In genomic region chr1:64251971-64252370, GRCh38 we compare ENCODE assay signal across 22 cellular contexts. TPM values are rescaled to one million over a fixed set of nuclear protein-coding genes. Genes with fewer than 3 reads are reported as not detected.
DNase-seq lines count a peak whose midpoint lies in the region; ATAC-seq and TF ChIP-seq lines count a peak whose summit lies in the region.
"Had no signal": no experiment of that assay in that cellular context is flagged by ENCODE, and none has a peak within 500 bp of the region (broad histone marks: within the 10 kb centered on the region; RNA-seq: fewer than 3 reads in every experiment).

No MANE protein-coding gene starts in this region.

- H2BK120ac ChIP-seq in H9 (ENCODE audit: low read depth, low read length, poor library complexity, severe bottlenecking): no peak overlapping the region

- no peak for DNase-seq in BE2C
- peak; percentile 63 for DNase-seq in H9
- peak; percentile 32 for DNase-seq in astrocyte of the hippocampus (ENCODE audit: low read depth, low spot score)
- peak; percentile 50 for DNase-seq in iPS-NIHi11 (ENCODE audit: low spot score)
- no peak for DNase-seq in OCI-LY7 (ENCODE audit: low spot score)
- DNase-seq in erythroblast (lab: John Stamatoyannopoulos, UW): no peak
- DNase-seq in NCI-H2081 (lab: John Stamatoyannopoulos, UW): no peak
- DNase-seq: activated CD4-positive, CD25-positive, alpha-beta regulatory T cell treated with anti-CD3 and anti-CD28 coated beads, Interleukin-2, amount 50 U/mL, for 72 hours; GDM1; Kasumi-1; naive B cell; NCI-H1417 treated with DMSO at 0.1 percent for 48 hours; NCI-H226; SHP77 treated with DMSO at 0.1 percent for 48 hours; stimulated activated CD4-positive, alpha-beta T cell treated with anti-CD3 and anti-CD28 coated beads, Interleukin-4, amount 100 ng/mL, for 24 hours; T-helper 2 cell had no signal

- H2BK5ac ChIP-seq in H9 (ENCODE audit: insufficient read length, low read length): no peak overlapping the region

- no peak overlapping the region for H3K4ac ChIP-seq in H9 (ENCODE audit: low read depth, low read length)

- H3K27me3 Mint-ChIP-seq in H9 (ENCODE audit: low read depth): peaks cover 4% of the 10 kb centered on the region

- no peaks in the 10 kb centered on the region for H3K79me1 ChIP-seq in H9 (ENCODE audit: insufficient read depth, low read depth, low read length, poor library complexity, severe bottlenecking)

- no peaks in the 10 kb centered on the region for H3K9me2 ChIP-seq in OCI-LY7 (ENCODE audit: insufficient read depth, low read length)

- H4K8ac ChIP-seq in H9 (replicated peaks; ENCODE audit: insufficient read length, low read depth, low read length): no peak overlapping the region

- no peak overlapping the region for H2BK20ac ChIP-seq in H9 (ENCODE audit: low read depth, low read length, poor library complexity, severe bottlenecking)

- H3T11ph ChIP-seq in H9 (ENCODE audit: low read length): no peak overlapping the region

- no peaks in the 10 kb centered on the region for H3K79me2 ChIP-seq in H9 (ENCODE audit: insufficient read depth, low read length)
- no peaks in the 10 kb centered on the region for H3K79me2 ChIP-seq in OCI-LY7 (ENCODE audit: insufficient read depth, low read depth, low read length)
- H3K79me2 ChIP-seq: parathyroid adenoma had no signal

- H3K4me3 ChIP-seq in BE2C (ENCODE audit: low read depth, low read length) (no peak overlapping the region), OCI-LY7 (ENCODE audit: low read depth, low read length, poor library complexity, severe bottlenecking) (no peak overlapping the region)
- H3K4me3 ChIP-seq: HAP-1, lung had no signal

- no peak overlapping the region for H3K23ac ChIP-seq in H9 (ENCODE audit: insufficient read length, low read depth, low read length)

- POLR2A ChIA-PET in OCI-LY7 (lab: Charles Lee): no interaction called here

- peaks cover 6% of the 10 kb centered on the region in 2 experiments for H3K4me1 Mint-ChIP-seq in H9
- H3K4me1 Mint-ChIP-seq: naive B cell had no signal

- peaks cover 0 to 2% (median 0%) of the 10 kb centered on the region in 3 experiments; a peak in 1 of 7 replicates for H3K36me3 Mint-ChIP-seq in H9 (ENCODE audit: insufficient read depth in 1 of 3, low read depth in 3 of 3)

- H4K20me1 ChIP-seq in H9 (ENCODE audit: control insufficient read depth, insufficient read depth, insufficient read length) (no peaks in the 10 kb centered on the region), OCI-LY7 (ENCODE audit: insufficient read depth, low read length) (no peaks in the 10 kb centered on the region)

- H3K9me3 ChIP-seq in BE2C: no peaks in the 10 kb centered on the region
- no peaks in the 10 kb centered on the region for H3K9me3 ChIP-seq in H9 (ENCODE audit: control insufficient read depth, low read depth, low read length)
- no peaks in the 10 kb centered on the region for H3K9me3 ChIP-seq in OCI-LY7 (ENCODE audit: low read length)
- H3K9me3 ChIP-seq: Caco-2, HAP-1 had no signal

- no peak overlapping the region for H2AFZ ChIP-seq in H9 (ENCODE audit: low read length)
- no peak overlapping the region for H2AFZ ChIP-seq in OCI-LY7 (ENCODE audit: low read length)
- H2AFZ ChIP-seq: parathyroid adenoma had no signal

- peak; percentile 5; the same call in 1 of the 2 replicates for TF ChIP-seq CTCF in BE2C (IDR thresholded peaks at IDR 0.05; ENCODE audit: low read depth, low read length)
- peak; percentile 55 for TF ChIP-seq CTCF in H9 (conservative IDR thresholded peaks at IDR 0.05)
- TF ChIP-seq CTCF in OCI-LY7 (conservative IDR thresholded peaks at IDR 0.05; ENCODE audit: low read length): no peak

- H2BK12ac ChIP-seq in H9 (ENCODE audit: insufficient read length, low read depth, low read length): no peak overlapping the region

- H3K14ac ChIP-seq in H9 (ENCODE audit: insufficient read depth, low read length): no peak overlapping the region

- H3K27ac ChIP-seq in H9 (ENCODE audit: insufficient read length, low read depth, low read length) (no peak overlapping the region), OCI-LY7 (ENCODE audit: low read depth, low read length, poor library complexity, severe bottlenecking) (no peak overlapping the region)
- H3K27ac ChIP-seq: parathyroid adenoma had no signal

- CTCF ChIA-PET in OCI-LY7 (lab: Charles Lee; ENCODE audit: unreplicated experiment): no interaction called here

- H3K36me3 ChIP-seq in BE2C (no peaks in the 10 kb centered on the region), OCI-LY7 (ENCODE audit: insufficient read depth, low read length) (no peaks in the 10 kb centered on the region)
- H3K36me3 ChIP-seq: HAP-1 had no signal

- no peaks in the 10 kb centered on the region for H3K27me3 ChIP-seq in BE2C
- no peaks in the 10 kb centered on the region for H3K27me3 ChIP-seq in H9 (ENCODE audit: insufficient read depth, low read length)

- H3K4me3 Mint-ChIP-seq in H9: no peak overlapping the region
- H3K4me3 Mint-ChIP-seq: naive B cell had no signal

- H3K18ac ChIP-seq in H9 (ENCODE audit: insufficient read length, low read depth, low read length): no peak overlapping the region

- no peak for ATAC-seq in HG03439 (IDR thresholded peaks at IDR 0.05; ENCODE audit: unreplicated experiment)

- no peak overlapping the region for H2AK5ac ChIP-seq in H9 (ENCODE audit: insufficient read length, low read length)

- H4K91ac ChIP-seq in H9 (ENCODE audit: insufficient read length, low read depth, low read length): no peak overlapping the region

- no peak overlapping the region for H3K9ac ChIP-seq in H9 (ENCODE audit: extremely low read depth, insufficient read length, low read length)
- H3K9ac ChIP-seq: parathyroid adenoma had no signal

- H3K9me3 Mint-ChIP-seq in H9: peaks cover 0 to 4% of the 10 kb centered on the region in 2 experiments; a peak in 3 of 5 replicates

- no peaks in the 10 kb centered on the region for H3K23me2 ChIP-seq in H9 (ENCODE audit: insufficient read length, low read depth, low read length, poor library complexity, severe bottlenecking)

- no peak overlapping the region for H4K5ac ChIP-seq in H9 (ENCODE audit: insufficient read length, low read depth, low read length)

- H3K56ac ChIP-seq in H9 (ENCODE audit: insufficient read length, low read depth, low read length): no peak overlapping the region

- H3K27ac Mint-ChIP-seq in H9: no peak overlapping the region
- H3K27ac Mint-ChIP-seq: naive B cell had no signal

- no TSS peak for BruUV-seq in OCI-LY7 (replicated peaks; lab: Mats Ljungman, UMichigan)

- H3K4me2 ChIP-seq in H9 (ENCODE audit: insufficient read depth, insufficient read length, low read length) (no peak overlapping the region), OCI-LY7 (ENCODE audit: low read length) (no peak overlapping the region)

- no peak overlapping the region for H2BK15ac ChIP-seq in H9 (ENCODE audit: low read depth, low read length)

- no peak for TF ChIP-seq POLR2A in erythroblast (IDR thresholded peaks at IDR 0.05; ENCODE audit: low read length)

- WGBS in H9 (ENCODE audit: extremely low coverage, insufficient read length, low lambda C conversion rate): no CpG with 5 or more reads among the region's 3 CpGs

- intact Hi-C loops in OCI-LY7 (cut with micrococcal nuclease; ENCODE audit: unreplicated experiment): no loop called here

- no peaks in the 10 kb centered on the region for H3K4me1 ChIP-seq in BE2C
- no peaks in the 10 kb centered on the region for H3K4me1 ChIP-seq in H9 (ENCODE audit: insufficient read depth, low read length)
- no peaks in the 10 kb centered on the region for H3K4me1 ChIP-seq in OCI-LY7 (ENCODE audit: insufficient read depth, low read length, poor library complexity, severe bottlenecking)
- H3K4me1 ChIP-seq: Caco-2, HAP-1, parathyroid adenoma had no signal

RNA-seq across cellular contexts. Expression of gene UBE2U, which starts 48.5 kb away (rescaled TPM):
- polyA plus RNA-seq in BE2C (2012; ENCODE audit: insufficient read depth, insufficient read length, low read depth): not detected
- total RNA-seq in H9 (2021) (not detected in 2 replicates), OCI-LY7 (2022) (not detected in 2 replicates)
- total RNA-seq in OCI-LY7 (2014; rRNA removed; shearing (Covaris generic)): not detected in 2 replicates
- total RNA-seq: Caco-2, lung, skeletal muscle tissue had no signal
- polyA plus RNA-seq: lung had no signal

Comparison
In these comparisons a context has a peak if more than half of its experiments do, and no peak if none do; other contexts are left out.
1. DNase-seq: peak in H9 (single experiment), astrocyte of the hippocampus (single experiment) and iPS-NIHi11 (single experiment); none in BE2C (single experiment), OCI-LY7 (single experiment), erythroblast (0 of 2) and NCI-H2081 (0 of 2).